Comparison of ENCODE assay signal across 1 cellular context in the genomic region with DNA sequence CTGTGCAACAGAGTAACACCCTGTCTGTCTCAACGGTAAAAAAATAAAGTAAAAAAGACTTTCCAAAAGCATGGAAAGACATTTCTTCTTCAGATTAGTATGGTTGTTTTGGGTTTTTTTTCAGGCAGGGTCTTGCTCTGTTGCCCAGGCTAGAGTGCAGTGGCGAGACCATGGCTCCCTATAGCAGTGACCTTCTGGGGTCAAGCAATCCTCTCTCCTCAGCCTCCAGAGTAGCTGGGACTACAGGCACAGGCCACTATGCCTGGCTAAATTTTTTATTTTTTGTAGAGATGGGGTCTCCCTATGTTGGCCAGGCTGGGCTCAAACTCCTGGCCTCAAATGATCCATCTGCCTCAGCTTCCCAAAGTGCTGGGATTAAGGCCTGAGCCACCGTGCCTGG.
TF ChIP-seq lines count a peak whose summit lies in the region.

No MANE protein-coding gene starts in this region.

TF ChIP-seq in K562, 482 proteins besides CTCF, POLR2A, EP300 and RAD21:
- TF ChIP-seq ZBTB7A (IDR thresholded peaks at IDR 0.05; ENCODE audit: borderline replicate concordance, control insufficient read depth, low read depth, low read length) (no peak), COPS2 (conservative IDR thresholded peaks at IDR 0.05) (no peak), NEUROD1 (IDR thresholded peaks at IDR 0.05; ENCODE audit: borderline replicate concordance, low read depth, low read length, partially characterized antibody) (no peak), ZNF121 (CRISPR knock-in tag; conservative IDR thresholded peaks at IDR 0.05) (peak; percentile 46; the same call in 1 of the 2 replicates)
